ENCODE assay signal across 12 cellular contexts in the genomic region with DNA sequence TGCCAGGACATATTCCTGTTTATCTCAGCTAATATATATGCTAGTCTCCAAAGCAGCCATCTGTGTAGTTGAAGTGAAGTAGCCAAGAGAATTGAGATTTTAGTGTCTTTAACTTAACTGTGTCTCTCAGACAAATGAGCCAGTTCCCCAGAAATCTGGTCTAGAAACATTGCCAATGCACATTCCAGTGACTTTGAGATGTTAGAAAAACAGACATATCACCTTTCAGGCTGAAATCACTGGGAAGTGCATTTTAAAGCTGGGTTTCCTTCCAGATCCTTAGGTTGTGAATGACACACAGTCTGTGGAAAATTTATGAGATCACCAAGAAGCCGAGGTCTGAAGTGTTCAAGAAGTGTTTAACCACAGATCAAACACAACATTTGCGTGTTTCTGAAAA.
"Had no signal": no experiment of that assay in that cellular context is flagged by ENCODE, and none has a peak within 500 bp of the region (broad histone marks: within the 10 kb centered on the region; RNA-seq: fewer than 3 reads in every experiment).

No MANE protein-coding gene starts in this region.

- H3K9me3 Mint-ChIP-seq: activated naive CD8-positive, alpha-beta T cell treated with anti-CD3 and anti-CD28 coated beads, Interleukin-2, amount 10 ng/mL, durations not matched to agents 7 days and 5 days; natural killer cell; stimulated activated naive CD8-positive, alpha-beta T cell treated with anti-CD3 and anti-CD28 coated beads, Interleukin-15, Interleukin-2, amounts not matched to agents 100 ng/mL and 50 ng/mL, for 24 hours had no signal

- H3K27ac ChIP-seq: lower lobe of right lung, neutrophil, tibial nerve had no signal

- H3K27ac Mint-ChIP-seq: activated CD4-positive, alpha-beta memory T cell treated with anti-CD3 and anti-CD28 coated beads for 36 hours; activated naive CD8-positive, alpha-beta T cell treated with anti-CD3 and anti-CD28 coated beads, Interleukin-2, amount 10 ng/mL, durations not matched to agents 7 days and 5 days; natural killer cell; stimulated activated naive CD8-positive, alpha-beta T cell treated with anti-CD3 and anti-CD28 coated beads, Interleukin-15, Interleukin-2, amounts not matched to agents 100 ng/mL and 50 ng/mL, for 24 hours had no signal

- H3K36me3 Mint-ChIP-seq: activated CD4-positive, alpha-beta memory T cell treated with anti-CD3 and anti-CD28 coated beads for 36 hours; activated naive CD8-positive, alpha-beta T cell treated with anti-CD3 and anti-CD28 coated beads, Interleukin-2, amount 10 ng/mL, durations not matched to agents 7 days and 5 days; natural killer cell had no signal

- ATAC-seq: left cardiac atrium, lower lobe of right lung, natural killer cell had no signal

- H3K27me3 ChIP-seq: tibial nerve had no signal

- H3K36me3 ChIP-seq: lower lobe of right lung, neutrophil, tibial nerve had no signal

- H3K9me3 ChIP-seq: lower lobe of right lung, neutrophil, tibial nerve had no signal

- H3K4me1 Mint-ChIP-seq: activated naive CD8-positive, alpha-beta T cell treated with anti-CD3 and anti-CD28 coated beads, Interleukin-2, amount 10 ng/mL, durations not matched to agents 7 days and 5 days; natural killer cell had no signal

- H3K4me1 ChIP-seq: lower lobe of right lung had no signal

- DNase-seq: activated CD4-positive, alpha-beta memory T cell treated with anti-CD3 and anti-CD28 coated beads for 36 hours; activated naive CD4-positive, alpha-beta T cell; activated naive CD8-positive, alpha-beta T cell treated with anti-CD3 and anti-CD28 coated beads, Interleukin-2, amount 10 ng/mL, durations not matched to agents 7 days and 5 days; activated T-cell treated with anti-CD3 and anti-CD28 coated beads for 4 hours; cortex of kidney; effector CD4-positive, alpha-beta T cell; left cardiac atrium; lower lobe of right lung; natural killer cell had no signal

- H3K4me3 ChIP-seq: lower lobe of right lung, tibial nerve had no signal

- H3K4me3 Mint-ChIP-seq: activated CD4-positive, alpha-beta memory T cell treated with anti-CD3 and anti-CD28 coated beads for 36 hours; activated naive CD8-positive, alpha-beta T cell treated with anti-CD3 and anti-CD28 coated beads, Interleukin-2, amount 10 ng/mL, durations not matched to agents 7 days and 5 days; natural killer cell; stimulated activated naive CD8-positive, alpha-beta T cell treated with anti-CD3 and anti-CD28 coated beads, Interleukin-15, Interleukin-2, amounts not matched to agents 100 ng/mL and 50 ng/mL, for 24 hours had no signal
